27 cellular contexts compared by ENCODE assay signal in genomic region chr6:43037197-43037596, GRCh38. TPM values are rescaled to one million over a fixed set of nuclear protein-coding genes. Genes with fewer than 3 reads are reported as not detected.
DNase-seq lines count a peak whose midpoint lies in the region; ATAC-seq, FAIRE-seq and TF ChIP-seq lines count a peak whose summit lies in the region.
"Had no signal": no experiment of that assay in that cellular context is flagged by ENCODE, and none has a peak within 500 bp of the region (broad histone marks: within the 10 kb centered on the region; RNA-seq: fewer than 3 reads in every experiment).

No MANE protein-coding gene starts in this region.

- H3K27me3 ChIP-seq in GM12878 (replicated peaks in 1 of 2; ENCODE audit: control insufficient read depth in 2 of 2, insufficient read depth in 2 of 2, low read length in 1 of 2) (no peaks in the 10 kb centered on the region), psoas muscle (ENCODE audit: insufficient read depth in 3 of 3, low read length in 2 of 3) (no peaks in the 10 kb centered on the region), MM.1S (replicated peaks; ENCODE audit: insufficient read depth, low read length) (no peaks in the 10 kb centered on the region)
- H3K27me3 ChIP-seq: body of pancreas, foreskin keratinocyte had no signal

- no peak overlapping the region for H3K4me3 Mint-ChIP-seq in activated naive CD4-positive, alpha-beta T cell treated with anti-CD3 and anti-CD28 coated beads, Interleukin-2, amount 50 U/mL, for 24 hours
- H3K4me3 Mint-ChIP-seq: activated CD4-positive, alpha-beta T cell treated with anti-CD3 and anti-CD28 coated beads, Interleukin-2, amount 10 ng/mL, durations not matched to agents 7 days and 5 days; CD4-positive, alpha-beta memory T cell; stimulated activated naive CD8-positive, alpha-beta T cell treated with anti-CD3 and anti-CD28 coated beads, Interleukin-15, amount 100 ng/mL, for 72 hours had no signal

- intact Hi-C loops in GM12878 (cut with micrococcal nuclease; ENCODE audit: unreplicated experiment) (no loop called here), left cardiac atrium (cut with DNase I) (no loop called here), psoas muscle (cut with DNase I) (loop anchor here in 1 of 2 donors (2.0 kb wide), 1 partner anchor 16 kb away; the partner anchor contains the start of gene CUL7)

- peak overlapping the region; percentile 41 for H3K27ac Mint-ChIP-seq in activated naive CD4-positive, alpha-beta T cell treated with anti-CD3 and anti-CD28 coated beads, Interleukin-2, amount 50 U/mL, for 24 hours
- H3K27ac Mint-ChIP-seq in activated naive CD4-positive, alpha-beta T cell treated with anti-CD3 and anti-CD28 coated beads, Interleukin-2, amount 50 U/mL, for 72 hours = peak overlapping the region in 1 of 2 donors; percentile 50
- H3K27ac Mint-ChIP-seq: activated T-helper 2 cell treated with anti-CD3 and anti-CD28 coated beads, Interferon-gamma antibody, Interleukin-2, Interleukin-4, amounts not matched to agents 10 μg/mL and 5 μg/mL and 100 μg/mL, durations not matched to agents 14 hours and 24 hours and 36 hours; stimulated activated naive CD8-positive, alpha-beta T cell treated with anti-CD3 and anti-CD28 coated beads, Interleukin-15, amount 100 ng/mL, for 72 hours had no signal

- no peaks in the 10 kb centered on the region for H3K79me2 ChIP-seq in GM12878 (ENCODE audit: control insufficient read depth, insufficient read depth, low read length)
- H3K79me2 ChIP-seq in MM.1S (ENCODE audit: low read length) = no peaks in the 10 kb centered on the region

- WGBS in GM12878 (ENCODE audit: insufficient coverage, insufficient replicate concordance, low lambda C conversion rate, missing lambda C conversion rate) = 87% methylated on average over 5 of the region's 5 CpGs
- 33 to 53% (median 34%) methylated on average over 5 of the region's 5 CpGs for WGBS in psoas muscle, 3 donors

- in situ Hi-C loops in GM12878 (cut with MboI) = no loop called here

- H3K9ac ChIP-seq in GM12878 (ENCODE audit: control insufficient read depth, insufficient read depth, low read length) (no peak overlapping the region), MM.1S (ENCODE audit: low read length) (no peak overlapping the region)
- H3K9ac ChIP-seq: KMS-11 had no signal

- peaks cover 6% of the 10 kb centered on the region for H3K36me3 Mint-ChIP-seq in activated naive CD4-positive, alpha-beta T cell treated with anti-CD3 and anti-CD28 coated beads, Interleukin-2, amount 50 U/mL, for 24 hours
- peaks cover 0 to under 1% of the 10 kb centered on the region in 2 donors for H3K36me3 Mint-ChIP-seq in activated naive CD4-positive, alpha-beta T cell treated with anti-CD3 and anti-CD28 coated beads, Interleukin-2, amount 50 U/mL, for 72 hours

- TF ChIP-seq CTCF in GM12878 (IDR thresholded peaks at IDR 0.05 in 2 of 3, conservative IDR thresholded peaks at IDR 0.05 in 1 of 3; ENCODE audit: control insufficient read depth in 2 of 3, extremely low read depth in 1 of 3, insufficient read depth in 1 of 3, low read depth in 3 of 3, low read length in 3 of 3) (no peak), psoas muscle (IDR thresholded peaks at IDR 0.05) (no peak), MM.1S (IDR thresholded peaks at IDR 0.05; ENCODE audit: low read length) (no peak)

- no peaks in the 10 kb centered on the region for H3F3A ChIP-seq in MM.1S (ENCODE audit: insufficient read depth, low read length)

- H3K4me3 ChIP-seq in GM12878 = no peak overlapping the region
- H3K4me3 ChIP-seq in psoas muscle = no peak overlapping the region
- H3K4me3 ChIP-seq in MM.1S (ENCODE audit: low read length) = no peak overlapping the region
- H3K4me3 ChIP-seq: body of pancreas, prostate gland had no signal

- no peak overlapping the region for H3K27ac ChIP-seq in GM12878 (ENCODE audit: control insufficient read depth, insufficient read depth)
- H3K27ac ChIP-seq in psoas muscle = peak overlapping the region; percentile 7
- no peak overlapping the region for H3K27ac ChIP-seq in MM.1S (ENCODE audit: low read length)
- H3K27ac ChIP-seq: body of pancreas, foreskin keratinocyte, KMS-11, prostate gland, VCaP had no signal

- DNase-seq in activated naive CD4-positive, alpha-beta T cell treated with anti-CD3 and anti-CD28 coated beads, Interleukin-2, amount 50 U/mL, for 72 hours (ENCODE audit: low spot score in 2 of 2) = no peak
- DNase-seq in GM12878 (ENCODE audit: low read depth, low spot score) (no peak), left cardiac atrium (no peak), psoas muscle (no peak), MM.1S (no peak)
- DNase-seq in activated CD8-positive, alpha-beta memory T cell treated with anti-CD3 and anti-CD28 coated beads for 24 hours = no peak
- DNase-seq: activated CD4-positive, alpha-beta T cell treated with anti-CD3 and anti-CD28 coated beads, Interleukin-2, amount 10 ng/mL, durations not matched to agents 7 days and 5 days; activated CD8-positive, alpha-beta memory T cell treated with anti-CD3 and anti-CD28 coated beads, Interleukin-2, amount 50 U/mL, for 4 hours; body of pancreas; CD4-positive, alpha-beta memory T cell; DMS 273 treated with DMSO at 0.1 percent for 48 hours; effector memory CD4-positive, alpha-beta T cell; EL; foreskin keratinocyte; NCI-H1436; NCI-H446; stimulated activated naive CD8-positive, alpha-beta T cell treated with anti-CD3 and anti-CD28 coated beads, Interleukin-15, amount 100 ng/mL, for 72 hours had no signal

- H3K27me3 Mint-ChIP-seq in activated naive CD4-positive, alpha-beta T cell treated with anti-CD3 and anti-CD28 coated beads, Interleukin-2, amount 50 U/mL, for 24 hours = no peaks in the 10 kb centered on the region
- H3K27me3 Mint-ChIP-seq: activated CD4-positive, alpha-beta T cell treated with anti-CD3 and anti-CD28 coated beads, Interleukin-2, amount 10 ng/mL, durations not matched to agents 7 days and 5 days; CD4-positive, alpha-beta memory T cell; stimulated activated naive CD8-positive, alpha-beta T cell treated with anti-CD3 and anti-CD28 coated beads, Interleukin-15, amount 100 ng/mL, for 72 hours had no signal

- H3K4me2 ChIP-seq in GM12878 (ENCODE audit: control insufficient read depth, insufficient read depth) (no peak overlapping the region), MM.1S (ENCODE audit: low read depth, low read length) (no peak overlapping the region)
- H3K4me2 ChIP-seq: KMS-11 had no signal

- TF ChIP-seq POLR2A in GM12878 (IDR thresholded peaks at IDR 0.05; ENCODE audit: low read depth, low read length) = no peak

- BruUV-seq in GM12878 (replicated peaks; lab: Mats Ljungman, UMichigan) = TSS peak; percentile 36

- H4K20me1 ChIP-seq in GM12878 (ENCODE audit: control insufficient read depth, insufficient read depth) = no peaks in the 10 kb centered on the region
- H4K20me1 ChIP-seq in MM.1S (ENCODE audit: insufficient read depth, low read length) = no peaks in the 10 kb centered on the region

- H3K9me3 Mint-ChIP-seq in activated naive CD4-positive, alpha-beta T cell treated with anti-CD3 and anti-CD28 coated beads, Interleukin-2, amount 50 U/mL, for 24 hours = no peaks in the 10 kb centered on the region
- no peaks in the 10 kb centered on the region for H3K9me3 Mint-ChIP-seq in activated naive CD4-positive, alpha-beta T cell treated with anti-CD3 and anti-CD28 coated beads, Interleukin-2, amount 50 U/mL, for 72 hours
- H3K9me3 Mint-ChIP-seq: activated CD4-positive, alpha-beta T cell treated with anti-CD3 and anti-CD28 coated beads, Interleukin-2, amount 10 ng/mL, durations not matched to agents 7 days and 5 days; activated T-helper 2 cell treated with anti-CD3 and anti-CD28 coated beads, Interferon-gamma antibody, Interleukin-2, Interleukin-4, amounts not matched to agents 10 μg/mL and 5 μg/mL and 100 μg/mL, durations not matched to agents 14 hours and 24 hours and 36 hours; CD4-positive, alpha-beta memory T cell; stimulated activated naive CD8-positive, alpha-beta T cell treated with anti-CD3 and anti-CD28 coated beads, Interleukin-15, amount 100 ng/mL, for 72 hours had no signal

- RAD21 ChIA-PET in GM12878 (lab: Charles Lee; ENCODE audit: unreplicated experiment) = no interaction called here

- SMC1A ChIA-PET in GM12878 (lab: Charles Lee; ENCODE audit: uncharacterized antibody, unreplicated experiment) = no interaction called here

- H2AFZ ChIP-seq in GM12878 (ENCODE audit: control insufficient read depth, low read depth, low read length) (no peak overlapping the region), MM.1S (ENCODE audit: low read length) (no peak overlapping the region)

- H3K4me1 ChIP-seq in GM12878 (ENCODE audit: control insufficient read depth, insufficient read depth, low read length) (no peaks in the 10 kb centered on the region), psoas muscle (peaks cover 24% of the 10 kb centered on the region), MM.1S (ENCODE audit: low read length) (peaks cover 4% of the 10 kb centered on the region; the same call in 1 of the 2 replicates)
- H3K4me1 ChIP-seq: body of pancreas, foreskin keratinocyte, prostate gland had no signal

- H3K9me2 ChIP-seq in MM.1S (replicated peaks; ENCODE audit: insufficient read depth, low read length) = no peaks in the 10 kb centered on the region

- H3K4me1 Mint-ChIP-seq in activated naive CD4-positive, alpha-beta T cell treated with anti-CD3 and anti-CD28 coated beads, Interleukin-2, amount 50 U/mL, for 24 hours = no peaks in the 10 kb centered on the region
- H3K4me1 Mint-ChIP-seq: activated CD4-positive, alpha-beta T cell treated with anti-CD3 and anti-CD28 coated beads, Interleukin-2, amount 10 ng/mL, durations not matched to agents 7 days and 5 days; stimulated activated naive CD8-positive, alpha-beta T cell treated with anti-CD3 and anti-CD28 coated beads, Interleukin-15, amount 100 ng/mL, for 72 hours had no signal

- CTCF ChIA-PET in GM12878 (lab: Yijun Ruan, JAX) = interaction anchor here (0.6 kb wide), 1 partner anchor 17 kb away, joined by 4 read pairs; no protein-coding TSS in a partner anchor

- no peaks in the 10 kb centered on the region for H3K9me3 ChIP-seq in GM12878 (replicated peaks; ENCODE audit: control insufficient read depth, insufficient read depth, low read length)
- no peaks in the 10 kb centered on the region for H3K9me3 ChIP-seq in psoas muscle
- H3K9me3 ChIP-seq in MM.1S (replicated peaks; ENCODE audit: insufficient read depth, low read length) = no peaks in the 10 kb centered on the region
- H3K9me3 ChIP-seq: body of pancreas, prostate gland had no signal

- H3K36me3 ChIP-seq in GM12878 (ENCODE audit: control insufficient read depth in 2 of 2, insufficient read depth in 2 of 2, low read length in 1 of 2) (peaks cover 11 to 12% of the 10 kb centered on the region in 2 experiments), psoas muscle (ENCODE audit: insufficient read depth in 1 of 2, low read depth in 1 of 2) (peaks cover 4 to 55% of the 10 kb centered on the region in 2 donors), MM.1S (replicated peaks; ENCODE audit: insufficient read depth, low read length) (no peaks in the 10 kb centered on the region)

- no peak for ATAC-seq in activated naive CD4-positive, alpha-beta T cell treated with anti-CD3 and anti-CD28 coated beads, Interleukin-2, amount 50 U/mL, for 72 hours
- ATAC-seq in GM12878 (no peak), left cardiac atrium (peak; percentile 7 to 72), psoas muscle (no peak), GM19035 (IDR thresholded peaks at IDR 0.05; ENCODE audit: unreplicated experiment) (no peak)
- ATAC-seq: body of pancreas, foreskin keratinocyte had no signal

- TF ChIP-seq EP300 in GM12878 (IDR thresholded peaks at IDR 0.05; ENCODE audit: borderline replicate concordance in 1 of 2, control insufficient read depth in 1 of 2, low read depth in 2 of 2, low read length in 2 of 2) = no peak

- TF ChIP-seq RAD21 in GM12878 (IDR thresholded peaks at IDR 0.05; ENCODE audit: insufficient read depth, low read depth, low read length) = no peak

- POLR2A ChIA-PET in GM12878 (lab: Charles Lee) = interaction anchor here (0.9 kb wide), 1 partner anchor 17 kb away, joined by 3 read pairs; the partner anchor contains the start of gene CUL7

- FAIRE-seq in GM12878 (lab: Jason Lieb, UNC) = no peak
- FAIRE-seq: A204.1, colon, GM12892, HTR-8/SVneo had no signal

RNA-seq across cellular contexts. Expression of gene RRP36, which starts 15.8 kb away (rescaled TPM):
- total RNA-seq in activated naive CD4-positive, alpha-beta T cell treated with anti-CD3 and anti-CD28 coated beads, Interleukin-2, amount 50 U/mL, for 72 hours = 10 to 100 TPM; 45.6 to 46.9 TPM
- 13.5 and 14.9 TPM in 2 replicates for total RNA-seq in GM12878 (2013; cell fraction: nucleolus; rRNA removed)
- 74.6 and 83.6 TPM in 2 replicates for total RNA-seq in GM12878 (2014; rRNA removed)
- total RNA-seq in GM12878 (2014; rRNA removed; fragmentation: Illumina TruSeq; extraction: Trizol) = 74.0 and 83.2 TPM in 2 replicates
- 59.8 and 61.7 TPM in 2 replicates for total RNA-seq in GM12878 (2021)
- 30.5 TPM for polyA plus RNA-seq in GM12878 (2011; ENCODE audit: low read depth)
- polyA plus RNA-seq in GM12878 (2011; rRNA removed) = 43.8 and 44.9 TPM in 2 replicates
- 32.7 and 41.9 TPM in 2 replicates for polyA plus RNA-seq in GM12878 (2011; cell fraction: cytosol; rRNA removed)
- 16.6 and 18.2 TPM in 2 replicates for polyA plus RNA-seq in GM12878 (2011; cell fraction: nucleus; rRNA removed)
- polyA plus RNA-seq in GM12878 (2012) = 30.4 and 33.5 TPM in 2 replicates
- polyA plus RNA-seq in GM12878 (2014; fragmentation: Illumina TruSeq; extraction: Trizol) = 62.3 and 73.3 TPM in 2 replicates
- polyA plus RNA-seq in GM12878 (2014; fragmentation: Nextera tagmentation; extraction: Ambion mirVana) = 10 to 100 TPM; 17.6 to 34.7 TPM
- 66.1 and 75.9 TPM in 2 replicates for polyA plus RNA-seq in GM12878 (2014; rRNA removed)
- 100 to 1,000 TPM; 100 to 101 TPM for polyA plus RNA-seq in GM12878 (2016; fragmentation: Nextera tagmentation; extraction: Ambion mirVana)
- polyA minus RNA-seq in GM12878 (2011; rRNA and poly(A)+ RNA removed) = 34.8 and 35.0 TPM in 2 replicates
- polyA minus RNA-seq in GM12878 (2011; cell fraction: cytosol; rRNA and poly(A)+ RNA removed) = 20.6 and 20.7 TPM in 2 replicates
- 3.7 and 6.6 TPM in 2 replicates for polyA minus RNA-seq in GM12878 (2011; cell fraction: nucleus; rRNA and poly(A)+ RNA removed)
- 10 to 100 TPM; 24.7 to 37.0 TPM for total RNA-seq in left cardiac atrium
- total RNA-seq in psoas muscle = 10 to 100 TPM; 31.0 to 47.3 (median 37.5) TPM
- polyA plus RNA-seq in psoas muscle = 10 to 100 TPM; 39.7 to 70.5 (median 68.2) TPM

RNA-seq across cellular contexts. Expression of gene CUL7, which starts 16.5 kb away (rescaled TPM):
- total RNA-seq in activated naive CD4-positive, alpha-beta T cell treated with anti-CD3 and anti-CD28 coated beads, Interleukin-2, amount 50 U/mL, for 72 hours = 10 to 100 TPM; 13.0 to 21.6 TPM
- total RNA-seq in GM12878 (2013; cell fraction: nucleolus; rRNA removed) = 38.0 and 44.3 TPM in 2 replicates
- 10.6 and 10.8 TPM in 2 replicates for total RNA-seq in GM12878 (2014; rRNA removed)
- total RNA-seq in GM12878 (2014; rRNA removed; fragmentation: Illumina TruSeq; extraction: Trizol) = 6.0 TPM in 2 replicates
- total RNA-seq in GM12878 (2021) = 15.6 and 15.8 TPM in 2 replicates
- polyA plus RNA-seq in GM12878 (2011; ENCODE audit: low read depth) = 8.7 TPM
- polyA plus RNA-seq in GM12878 (2011; rRNA removed) = 9.2 and 18.4 TPM in 2 replicates
- 22.5 and 25.4 TPM in 2 replicates for polyA plus RNA-seq in GM12878 (2011; cell fraction: cytosol; rRNA removed)
- polyA plus RNA-seq in GM12878 (2011; cell fraction: nucleus; rRNA removed) = 91.6 and 101 TPM in 2 replicates
- 17.9 and 22.8 TPM in 2 replicates for polyA plus RNA-seq in GM12878 (2012)
- polyA plus RNA-seq in GM12878 (2014; fragmentation: Illumina TruSeq; extraction: Trizol) = 4.6 and 7.3 TPM in 2 replicates
- 1 to 10 TPM in 1 of 2 experiments, under 1 TPM in 1; 0.66 to 1.1 TPM for polyA plus RNA-seq in GM12878 (2014; fragmentation: Nextera tagmentation; extraction: Ambion mirVana)
- 12.8 and 14.1 TPM in 2 replicates for polyA plus RNA-seq in GM12878 (2014; rRNA removed)
- 10 to 100 TPM; 11.0 to 11.1 TPM for polyA plus RNA-seq in GM12878 (2016; fragmentation: Nextera tagmentation; extraction: Ambion mirVana)
- 24.1 and 34.4 TPM in 2 replicates for polyA minus RNA-seq in GM12878 (2011; rRNA and poly(A)+ RNA removed)
- 9.5 and 11.5 TPM in 2 replicates for polyA minus RNA-seq in GM12878 (2011; cell fraction: cytosol; rRNA and poly(A)+ RNA removed)
- polyA minus RNA-seq in GM12878 (2011; cell fraction: nucleus; rRNA and poly(A)+ RNA removed) = 20.7 and 29.7 TPM in 2 replicates
- total RNA-seq in left cardiac atrium = 10 to 100 TPM in 1 of 2 donors, 1 to 10 TPM in 1; 7.6 to 10.8 TPM
- total RNA-seq in psoas muscle = 10 to 100 TPM in 3 of 4 donors, 1 to 10 TPM in 1; 9.3 to 23.4 (median 20.1) TPM
- polyA plus RNA-seq in psoas muscle = 10 to 100 TPM in 1 of 3 donors, 1 to 10 TPM in 2; 6.0 to 11.5 (median 6.5) TPM

RNA-seq across cellular contexts. Expression of gene MRPL2, which starts 22.0 kb away (rescaled TPM):
- total RNA-seq in activated naive CD4-positive, alpha-beta T cell treated with anti-CD3 and anti-CD28 coated beads, Interleukin-2, amount 50 U/mL, for 72 hours = 10 to 100 TPM; 87.4 to 99.8 TPM
- 20.0 and 20.1 TPM in 2 replicates for total RNA-seq in GM12878 (2013; cell fraction: nucleolus; rRNA removed)
- 33.2 and 34.8 TPM in 2 replicates for total RNA-seq in GM12878 (2014; rRNA removed)
- 32.7 and 38.6 TPM in 2 replicates for total RNA-seq in GM12878 (2014; rRNA removed; fragmentation: Illumina TruSeq; extraction: Trizol)
- 95.0 and 100 TPM in 2 replicates for total RNA-seq in GM12878 (2021)
- 15.7 TPM for polyA plus RNA-seq in GM12878 (2011; ENCODE audit: low read depth)
- 19.7 and 44.5 TPM in 2 replicates for polyA plus RNA-seq in GM12878 (2011; rRNA removed)
- polyA plus RNA-seq in GM12878 (2011; cell fraction: cytosol; rRNA removed) = 44.2 and 56.0 TPM in 2 replicates
- 41.5 and 42.3 TPM in 2 replicates for polyA plus RNA-seq in GM12878 (2011; cell fraction: nucleus; rRNA removed)
- polyA plus RNA-seq in GM12878 (2012) = 63.1 and 66.6 TPM in 2 replicates
- polyA plus RNA-seq in GM12878 (2014; fragmentation: Illumina TruSeq; extraction: Trizol) = 43.1 and 59.7 TPM in 2 replicates
- polyA plus RNA-seq in GM12878 (2014; fragmentation: Nextera tagmentation; extraction: Ambion mirVana) = 10 to 100 TPM; 29.7 to 42.1 TPM
- polyA plus RNA-seq in GM12878 (2014; rRNA removed) = 56.0 and 56.6 TPM in 2 replicates
- polyA plus RNA-seq in GM12878 (2016; fragmentation: Nextera tagmentation; extraction: Ambion mirVana) = 100 to 1,000 TPM; 120 to 125 TPM
- polyA minus RNA-seq in GM12878 (2011; rRNA and poly(A)+ RNA removed) = 23.8 and 31.3 TPM in 2 replicates
- polyA minus RNA-seq in GM12878 (2011; cell fraction: cytosol; rRNA and poly(A)+ RNA removed) = 10.7 and 26.8 TPM in 2 replicates
- polyA minus RNA-seq in GM12878 (2011; cell fraction: nucleus; rRNA and poly(A)+ RNA removed) = 11.4 and 18.5 TPM in 2 replicates
- 10 to 100 TPM; 76.3 to 97.1 TPM for total RNA-seq in left cardiac atrium
- 100 to 1,000 TPM in 1 of 4 donors, 10 to 100 TPM in 3; 61.3 to 138 (median 94.5) TPM for total RNA-seq in psoas muscle
- 100 to 1,000 TPM in 1 of 3 donors, 10 to 100 TPM in 2; 91.1 to 139 (median 91.2) TPM for polyA plus RNA-seq in psoas muscle

RNA-seq across cellular contexts. Expression of gene KLC4, which starts 22.2 kb away (rescaled TPM):
- total RNA-seq in activated naive CD4-positive, alpha-beta T cell treated with anti-CD3 and anti-CD28 coated beads, Interleukin-2, amount 50 U/mL, for 72 hours = 10 to 100 TPM; 19.9 to 50.1 TPM
- 33.4 and 33.8 TPM in 2 replicates for total RNA-seq in GM12878 (2013; cell fraction: nucleolus; rRNA removed)
- total RNA-seq in GM12878 (2014; rRNA removed) (8.4 TPM in 2 replicates), GM12878 (2014; rRNA removed; fragmentation: Illumina TruSeq; extraction: Trizol) (4.2 and 4.8 TPM in 2 replicates), GM12878 (2021) (9.5 and 11.8 TPM in 2 replicates), left cardiac atrium (10 to 100 TPM; 37.0 to 37.5 TPM), psoas muscle (10 to 100 TPM; 13.0 to 20.9 (median 15.0) TPM)
- 10.7 TPM for polyA plus RNA-seq in GM12878 (2011; ENCODE audit: low read depth)
- polyA plus RNA-seq in GM12878 (2011; rRNA removed) (11.0 and 13.4 TPM in 2 replicates), GM12878 (2014; fragmentation: Illumina TruSeq; extraction: Trizol) (3.5 and 6.2 TPM in 2 replicates), GM12878 (2014; fragmentation: Nextera tagmentation; extraction: Ambion mirVana) (1 to 10 TPM in 1 of 2 experiments, under 1 TPM in 1; 0.90 to 2.4 TPM), GM12878 (2014; rRNA removed) (7.5 and 10.1 TPM in 2 replicates), GM12878 (2016; fragmentation: Nextera tagmentation; extraction: Ambion mirVana) (1 to 10 TPM; 6.3 to 7.9 TPM), psoas muscle (10 to 100 TPM; 12.2 to 17.2 (median 13.2) TPM)
- 10.3 and 13.1 TPM in 2 replicates for polyA plus RNA-seq in GM12878 (2011; cell fraction: cytosol; rRNA removed)
- 54.8 and 62.8 TPM in 2 replicates for polyA plus RNA-seq in GM12878 (2011; cell fraction: nucleus; rRNA removed)
- 16.8 and 17.7 TPM in 2 replicates for polyA plus RNA-seq in GM12878 (2012)
- polyA minus RNA-seq in GM12878 (2011; rRNA and poly(A)+ RNA removed) = 10.5 and 14.0 TPM in 2 replicates
- 2.9 and 5.6 TPM in 2 replicates for polyA minus RNA-seq in GM12878 (2011; cell fraction: cytosol; rRNA and poly(A)+ RNA removed)
- polyA minus RNA-seq in GM12878 (2011; cell fraction: nucleus; rRNA and poly(A)+ RNA removed) = 15.2 and 21.5 TPM in 2 replicates

RNA-seq across cellular contexts. Expression of gene KLHDC3, which starts 23.1 kb away (rescaled TPM):
- 10 to 100 TPM; 67.7 to 74.0 TPM for total RNA-seq in activated naive CD4-positive, alpha-beta T cell treated with anti-CD3 and anti-CD28 coated beads, Interleukin-2, amount 50 U/mL, for 72 hours
- 11.9 and 12.8 TPM in 2 replicates for total RNA-seq in GM12878 (2013; cell fraction: nucleolus; rRNA removed)
- 79.1 and 86.1 TPM in 2 replicates for total RNA-seq in GM12878 (2014; rRNA removed)
- total RNA-seq in GM12878 (2014; rRNA removed; fragmentation: Illumina TruSeq; extraction: Trizol) = 39.6 and 41.8 TPM in 2 replicates
- 65.7 and 67.2 TPM in 2 replicates for total RNA-seq in GM12878 (2021)
- 28.5 TPM for polyA plus RNA-seq in GM12878 (2011; ENCODE audit: low read depth)
- 33.1 and 53.1 TPM in 2 replicates for polyA plus RNA-seq in GM12878 (2011; rRNA removed)
- polyA plus RNA-seq in GM12878 (2011; cell fraction: cytosol; rRNA removed) = 73.9 and 77.5 TPM in 2 replicates
- 62.1 and 75.4 TPM in 2 replicates for polyA plus RNA-seq in GM12878 (2011; cell fraction: nucleus; rRNA removed)
- 51.8 and 53.4 TPM in 2 replicates for polyA plus RNA-seq in GM12878 (2012)
- polyA plus RNA-seq in GM12878 (2014; fragmentation: Illumina TruSeq; extraction: Trizol) = 49.1 and 56.7 TPM in 2 replicates
- polyA plus RNA-seq in GM12878 (2014; fragmentation: Nextera tagmentation; extraction: Ambion mirVana) = 1 to 10 TPM; 2.4 to 8.9 TPM
- 54.1 and 57.0 TPM in 2 replicates for polyA plus RNA-seq in GM12878 (2014; rRNA removed)
- 100 to 1,000 TPM in 1 of 2 experiments, 10 to 100 TPM in 1; 99.7 to 102 TPM for polyA plus RNA-seq in GM12878 (2016; fragmentation: Nextera tagmentation; extraction: Ambion mirVana)
- polyA minus RNA-seq in GM12878 (2011; rRNA and poly(A)+ RNA removed) = 54.6 and 74.6 TPM in 2 replicates
- 16.8 and 20.7 TPM in 2 replicates for polyA minus RNA-seq in GM12878 (2011; cell fraction: cytosol; rRNA and poly(A)+ RNA removed)
- 12.6 and 15.2 TPM in 2 replicates for polyA minus RNA-seq in GM12878 (2011; cell fraction: nucleus; rRNA and poly(A)+ RNA removed)
- total RNA-seq in left cardiac atrium = 100 to 1,000 TPM in 1 of 2 donors, 10 to 100 TPM in 1; 81.5 to 113 TPM
- total RNA-seq in psoas muscle = 100 to 1,000 TPM in 2 of 4 donors, 10 to 100 TPM in 2; 75.2 to 115 (median 99.1) TPM
- polyA plus RNA-seq in psoas muscle = 100 to 1,000 TPM in 1 of 3 donors, 10 to 100 TPM in 2; 61.7 to 198 (median 97.1) TPM

Comparison
In these comparisons a context has a peak if more than half of its experiments do, and no peak if none do; other contexts are left out.
1. ATAC-seq: peak in left cardiac atrium (2 of 2); none in activated naive CD4-positive, alpha-beta T cell treated with anti-CD3 and anti-CD28 coated beads, Interleukin-2, amount 50 U/mL, for 72 hours (0 of 2), GM12878 (single experiment), psoas muscle (0 of 4) and GM19035 (single experiment).